16 cellular contexts compared by ENCODE assay signal in genomic region chr18:4384932-4385331, GRCh38.
DNase-seq lines count a peak whose midpoint lies in the region; ATAC-seq and TF ChIP-seq lines count a peak whose summit lies in the region.
"Had no signal": no experiment of that assay in that cellular context is flagged by ENCODE, and none has a peak within 500 bp of the region (broad histone marks: within the 10 kb centered on the region; RNA-seq: fewer than 3 reads in every experiment).

No MANE protein-coding gene starts in this region.

- H3K4me3 ChIP-seq in GM06990 (replicated peaks; ENCODE audit: low read depth, low read length) = no peak overlapping the region
- H3K4me3 ChIP-seq: GM23338 had no signal

- no peaks in the 10 kb centered on the region for H3K36me3 ChIP-seq in GM06990 (ENCODE audit: control insufficient read depth, insufficient read depth, low read length)

- H3K4me1 Mint-ChIP-seq in brain = peaks cover 15% of the 10 kb centered on the region
- H3K4me1 Mint-ChIP-seq: B cell had no signal

- ATAC-seq in GM18867 (IDR thresholded peaks at IDR 0.05; ENCODE audit: unreplicated experiment) = peak; percentile 56
- ATAC-seq in HG03521 (IDR thresholded peaks at IDR 0.05; ENCODE audit: unreplicated experiment) = peak; percentile 54
- no peak for ATAC-seq in HG03135 (IDR thresholded peaks at IDR 0.05; ENCODE audit: unreplicated experiment)
- no peak for ATAC-seq in GM19395 (IDR thresholded peaks at IDR 0.05; ENCODE audit: unreplicated experiment)
- ATAC-seq in HG02884 (IDR thresholded peaks at IDR 0.05; ENCODE audit: unreplicated experiment) = no peak
- ATAC-seq: GM23338, HepG2 had no signal

- peak; percentile 41 for DNase-seq in GM06990 (ENCODE audit: extremely low read depth, insufficient read length)
- DNase-seq: C1 segment of cervical spinal cord; Calu3; CD4-positive, alpha-beta T cell; DMS79; H7; HFFc6 had no signal

- no peaks in the 10 kb centered on the region for H3K36me3 Mint-ChIP-seq in brain

- no peaks in the 10 kb centered on the region for H3K27me3 ChIP-seq in GM06990 (replicated peaks; ENCODE audit: control insufficient read depth, insufficient read depth, low read length)

- peak overlapping the region in 3 of 5 experiments; percentile 0 to 61 (median 2) for H3K27ac Mint-ChIP-seq in brain
- H3K27ac Mint-ChIP-seq: B cell; CD4-positive, alpha-beta T cell; GM23338; HFFc6 had no signal

- no peaks in the 10 kb centered on the region for H3K27me3 Mint-ChIP-seq in brain
- H3K27me3 Mint-ChIP-seq: B cell; CD4-positive, alpha-beta T cell had no signal

- H3K4me3 Mint-ChIP-seq in brain = no peak overlapping the region
- H3K4me3 Mint-ChIP-seq: B cell; CD4-positive, alpha-beta T cell; GM23338; HFFc6 had no signal

- no peak for TF ChIP-seq CTCF in GM06990 (IDR thresholded peaks at IDR 0.05; ENCODE audit: insufficient read depth, low read length, poor library complexity, severe bottlenecking)
- TF ChIP-seq CTCF in brain (conservative IDR thresholded peaks at IDR 0.05) = no peak

- no peaks in the 10 kb centered on the region for H3K9me3 Mint-ChIP-seq in brain
- H3K9me3 Mint-ChIP-seq: GM23338 had no signal

Comparison
In these comparisons a context has a peak if more than half of its experiments do, and no peak if none do; other contexts are left out.
1. ATAC-seq: peak in GM18867 (single experiment) and HG03521 (single experiment); none in HG03135 (single experiment), GM19395 (single experiment) and HG02884 (single experiment).